Comparison of ENCODE assay signal across 10 cellular contexts in genomic region chr6:114989279-114989964, GRCh38.
DNase-seq lines count a peak whose midpoint lies in the region; ATAC-seq and TF ChIP-seq lines count a peak whose summit lies in the region.
"Had no signal": no experiment of that assay in that cellular context is flagged by ENCODE, and none has a peak within 500 bp of the region (broad histone marks: within the 10 kb centered on the region; RNA-seq: fewer than 3 reads in every experiment).

No MANE protein-coding gene starts in this region.

- H3K36me3 ChIP-seq in GM23338 (ENCODE audit: insufficient read depth) = no peaks in the 10 kb centered on the region
- H3K36me3 ChIP-seq in PC-9 (ENCODE audit: low read depth) = no peaks in the 10 kb centered on the region

- intact Hi-C loops in PC-9 (cut with micrococcal nuclease; ENCODE audit: unreplicated experiment) = no loop called here

- no peak overlapping the region for H3K4me3 ChIP-seq in HL-60 (replicated peaks; ENCODE audit: insufficient read depth, low read length)
- H3K4me3 ChIP-seq in GM23338 = no peak overlapping the region
- H3K4me3 ChIP-seq in PC-9 = no peak overlapping the region

- H3K4me3 Mint-ChIP-seq in GM23338 = no peak overlapping the region

- H3K27ac ChIP-seq in HL-60 (replicated peaks) (peak overlapping the region; percentile 60), GM23338 (ENCODE audit: low read depth) (no peak overlapping the region), PC-9 (no peak overlapping the region)

- peaks cover 5% of the 10 kb centered on the region; the same call in 2 of the 3 replicates for H3K4me1 Mint-ChIP-seq in GM23338

- H3K27ac Mint-ChIP-seq in GM23338 = no peak overlapping the region

- H3K9me2 ChIP-seq in GM23338 (ENCODE audit: insufficient read depth) (no peaks in the 10 kb centered on the region), PC-9 (ENCODE audit: insufficient read depth) (peaks cover 5% of the 10 kb centered on the region; the same call in 1 of the 2 replicates)

- H3K27me3 ChIP-seq in HL-60 (ENCODE audit: insufficient read depth, poor library complexity, severe bottlenecking) (no peaks in the 10 kb centered on the region), GM23338 (ENCODE audit: insufficient read depth) (no peaks in the 10 kb centered on the region), PC-9 (ENCODE audit: insufficient read depth, low read depth) (no peaks in the 10 kb centered on the region)

- H3K4me2 ChIP-seq in GM23338 (no peak overlapping the region), PC-9 (no peak overlapping the region)

- no peaks in the 10 kb centered on the region for H4K20me1 ChIP-seq in GM23338 (replicated peaks; ENCODE audit: insufficient read depth)
- H4K20me1 ChIP-seq in PC-9 (ENCODE audit: insufficient read depth) = no peaks in the 10 kb centered on the region

- H2AFZ ChIP-seq in GM23338 (no peak overlapping the region), PC-9 (no peak overlapping the region)

- no TSS peak for BruUV-seq in PC-9 (replicated peaks; lab: Mats Ljungman, UMichigan)

- peak; percentile 97 for ATAC-seq in HG02642 (IDR thresholded peaks at IDR 0.05; ENCODE audit: poor library complexity, unreplicated experiment)
- ATAC-seq in GM23338 = no peak

- peaks cover 2% of the 10 kb centered on the region for H3K27me3 Mint-ChIP-seq in GM23338 (ENCODE audit: insufficient read depth, low read depth, poor library complexity)

- TF ChIP-seq CTCF in HL-60 (IDR thresholded peaks at IDR 0.05; ENCODE audit: insufficient read depth, low read length) (no peak), GM23338 (conservative IDR thresholded peaks at IDR 0.05; ENCODE audit: low read depth in 2 of 2) (no peak), PC-9 (conservative IDR thresholded peaks at IDR 0.05) (no peak)

- CTCF ChIA-PET in PC-9 (lab: Charles Lee) = no interaction called here

- H3K79me2 ChIP-seq in GM23338 (replicated peaks; ENCODE audit: insufficient read depth) = no peaks in the 10 kb centered on the region
- no peaks in the 10 kb centered on the region for H3K79me2 ChIP-seq in PC-9 (ENCODE audit: low read depth)

- H3F3A ChIP-seq in GM23338 (replicated peaks; ENCODE audit: low read depth) (no peaks in the 10 kb centered on the region), PC-9 (ENCODE audit: insufficient read depth, low read depth) (no peaks in the 10 kb centered on the region)

- H3K4me1 ChIP-seq in GM23338 (ENCODE audit: insufficient read depth) (no peaks in the 10 kb centered on the region; the same call in 1 of the 2 replicates), PC-9 (replicated peaks; ENCODE audit: insufficient read depth) (no peaks in the 10 kb centered on the region)

- POLR2A ChIA-PET in PC-9 (lab: Charles Lee; ENCODE audit: unreplicated experiment) = no interaction called here

- H3K36me3 Mint-ChIP-seq in GM23338 (ENCODE audit: low read depth) = no peaks in the 10 kb centered on the region

- H3K9me3 ChIP-seq in PC-9 (ENCODE audit: insufficient read depth, low read depth) = no peaks in the 10 kb centered on the region

- DNase-seq in stimulated activated CD4-positive, alpha-beta T cell treated with anti-CD3 and anti-CD28 coated beads, Interleukin-1b, Interleukin-23, amount 100 ng/mL, for 48 hours = peak; percentile 34
- DNase-seq in stimulated activated CD4-positive, alpha-beta T cell treated with anti-CD3 and anti-CD28 coated beads, Interleukin-4, amount 100 ng/mL, for 4 hours = no peak
- peak; percentile 25 to 68 for DNase-seq in HL-60 (ENCODE audit: low read depth in 1 of 2, low spot score in 1 of 2)
- DNase-seq in NCI-H82 (lab: John Stamatoyannopoulos, UW) = no peak
- DNase-seq in GM23338 (ENCODE audit: low spot score) = no peak
- DNase-seq in PC-9 = no peak
- no peak for DNase-seq in germinal center (ENCODE audit: low spot score)
- DNase-seq: islet precursor cell, NCI-H748 treated with DMSO at 0.1 percent for 48 hours had no signal

- no peaks in the 10 kb centered on the region; the same call in 2 of the 3 replicates for H3K9me3 Mint-ChIP-seq in GM23338

TF ChIP-seq in GM23338, 12 proteins besides CTCF, POLR2A, EP300 and RAD21:
- TF ChIP-seq CREB1 (CRISPR knock-in tag; IDR thresholded peaks at IDR 0.05; ENCODE audit: low read depth) = no peak
- no peak for TF ChIP-seq ZNF331 (CRISPR knock-in tag; IDR thresholded peaks at IDR 0.05; ENCODE audit: low read depth)
- TF ChIP-seq ZNF462 (CRISPR knock-in tag; IDR thresholded peaks at IDR 0.05) = no peak
- TF ChIP-seq EZH2phosphoT487 (IDR thresholded peaks at IDR 0.05; ENCODE audit: unreplicated experiment) = no peak

Comparison
In these comparisons a context has a peak if more than half of its experiments do, and no peak if none do; other contexts are left out.
1. DNase-seq: peak in stimulated activated CD4-positive, alpha-beta T cell treated with anti-CD3 and anti-CD28 coated beads, Interleukin-1b, Interleukin-23, amount 100 ng/mL, for 48 hours (single experiment) and HL-60 (2 of 2); none in stimulated activated CD4-positive, alpha-beta T cell treated with anti-CD3 and anti-CD28 coated beads, Interleukin-4, amount 100 ng/mL, for 4 hours (0 of 2), NCI-H82 (single experiment), GM23338 (single experiment), PC-9 (0 of 2) and germinal center (single experiment).